2 cellular contexts compared by ENCODE assay signal in genomic region chr4:55397521-55398321, GRCh38.
TF ChIP-seq lines count a peak whose summit lies in the region.

No MANE protein-coding gene starts in this region.

TF ChIP-seq in endothelial cell of umbilical vein, 7 proteins besides CTCF, POLR2A, EP300 and RAD21 (continued from another document):
- TF ChIP-seq, protein P1, sequence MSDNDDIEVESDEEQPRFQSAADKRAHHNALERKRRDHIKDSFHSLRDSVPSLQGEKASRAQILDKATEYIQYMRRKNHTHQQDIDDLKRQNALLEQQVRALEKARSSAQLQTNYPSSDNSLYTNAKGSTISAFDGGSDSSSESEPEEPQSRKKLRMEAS (IDR thresholded peaks at IDR 0.05; ENCODE audit: insufficient read depth, insufficient read length): no peak
- no peak for TF ChIP-seq EZH2 (IDR thresholded peaks at IDR 0.05; ENCODE audit: borderline replicate concordance, low read depth, low read length, severe bottlenecking)
- TF ChIP-seq GATA2 (IDR thresholded peaks at IDR 0.05; ENCODE audit: insufficient read depth, insufficient read length, low read depth, low read length): no peak

TF ChIP-seq in neural cell, 6 proteins besides CTCF, POLR2A, EP300 and RAD21 (continued from another document):
- TF ChIP-seq, protein P2, sequence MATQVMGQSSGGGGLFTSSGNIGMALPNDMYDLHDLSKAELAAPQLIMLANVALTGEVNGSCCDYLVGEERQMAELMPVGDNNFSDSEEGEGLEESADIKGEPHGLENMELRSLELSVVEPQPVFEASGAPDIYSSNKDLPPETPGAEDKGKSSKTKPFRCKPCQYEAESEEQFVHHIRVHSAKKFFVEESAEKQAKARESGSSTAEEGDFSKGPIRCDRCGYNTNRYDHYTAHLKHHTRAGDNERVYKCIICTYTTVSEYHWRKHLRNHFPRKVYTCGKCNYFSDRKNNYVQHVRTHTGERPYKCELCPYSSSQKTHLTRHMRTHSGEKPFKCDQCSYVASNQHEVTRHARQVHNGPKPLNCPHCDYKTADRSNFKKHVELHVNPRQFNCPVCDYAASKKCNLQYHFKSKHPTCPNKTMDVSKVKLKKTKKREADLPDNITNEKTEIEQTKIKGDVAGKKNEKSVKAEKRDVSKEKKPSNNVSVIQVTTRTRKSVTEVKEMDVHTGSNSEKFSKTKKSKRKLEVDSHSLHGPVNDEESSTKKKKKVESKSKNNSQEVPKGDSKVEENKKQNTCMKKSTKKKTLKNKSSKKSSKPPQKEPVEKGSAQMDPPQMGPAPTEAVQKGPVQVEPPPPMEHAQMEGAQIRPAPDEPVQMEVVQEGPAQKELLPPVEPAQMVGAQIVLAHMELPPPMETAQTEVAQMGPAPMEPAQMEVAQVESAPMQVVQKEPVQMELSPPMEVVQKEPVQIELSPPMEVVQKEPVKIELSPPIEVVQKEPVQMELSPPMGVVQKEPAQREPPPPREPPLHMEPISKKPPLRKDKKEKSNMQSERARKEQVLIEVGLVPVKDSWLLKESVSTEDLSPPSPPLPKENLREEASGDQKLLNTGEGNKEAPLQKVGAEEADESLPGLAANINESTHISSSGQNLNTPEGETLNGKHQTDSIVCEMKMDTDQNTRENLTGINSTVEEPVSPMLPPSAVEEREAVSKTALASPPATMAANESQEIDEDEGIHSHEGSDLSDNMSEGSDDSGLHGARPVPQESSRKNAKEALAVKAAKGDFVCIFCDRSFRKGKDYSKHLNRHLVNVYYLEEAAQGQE (IDR thresholded peaks at IDR 0.05; ENCODE audit: borderline replicate concordance): no peak
- TF ChIP-seq SMC3 (conservative IDR thresholded peaks at IDR 0.05; ENCODE audit: poor library complexity): no peak
